25 cellular contexts compared by ENCODE assay signal in genomic region chr2:118266086-118266485, GRCh38.
"Had no signal": no experiment of that assay in that cellular context is flagged by ENCODE, and none has a peak within 500 bp of the region (broad histone marks: within the 10 kb centered on the region; RNA-seq: fewer than 3 reads in every experiment).

No MANE protein-coding gene starts in this region.

- H3K27ac ChIP-seq: epithelial cell of prostate, gastroesophageal sphincter, ovary, prostate gland, thoracic aorta, vagina had no signal

- H3K4me3 ChIP-seq: gastroesophageal sphincter, ovary, prostate gland, thoracic aorta, vagina had no signal

- ATAC-seq: activated CD8-positive, alpha-beta T cell treated with anti-CD3 and anti-CD28 coated beads, Interleukin-2, amount 10 ng/mL, durations not matched to agents 7 days and 5 days; activated T-helper 17 cell treated with anti-CD3 and anti-CD28 coated beads, Interleukin-2, amount 50 U/mL, for 72 hours; gastroesophageal sphincter; left cardiac atrium; natural killer cell had no signal

- H3K4me1 Mint-ChIP-seq: activated naive CD8-positive, alpha-beta T cell treated with anti-CD3 and anti-CD28 coated beads for 36 hours; activated T-helper 17 cell treated with anti-CD3 and anti-CD28 coated beads, Interleukin-2, amount 50 U/mL, for 72 hours; natural killer cell had no signal

- H3K36me3 ChIP-seq: gastroesophageal sphincter, ovary, prostate gland, thoracic aorta, vagina had no signal

- H3K36me3 Mint-ChIP-seq: activated naive CD8-positive, alpha-beta T cell treated with anti-CD3 and anti-CD28 coated beads for 36 hours; natural killer cell; type B pancreatic cell had no signal

- H3K4me1 ChIP-seq: gastroesophageal sphincter, prostate gland, vagina had no signal

- H3K9me3 Mint-ChIP-seq: activated naive CD8-positive, alpha-beta T cell treated with anti-CD3 and anti-CD28 coated beads for 36 hours; activated T-cell treated with anti-CD3 and anti-CD28 coated beads, Interleukin-2, amount 50 U/mL, for 24 hours; activated T-helper 17 cell treated with anti-CD3 and anti-CD28 coated beads, Interleukin-2, amount 50 U/mL, for 72 hours; natural killer cell; type B pancreatic cell had no signal

- DNase-seq: activated CD4-positive, alpha-beta T cell treated with anti-CD3 and anti-CD28 coated beads for 1 hour; activated CD4-positive, alpha-beta T cell treated with anti-CD3 and anti-CD28 coated beads, Interleukin-2, amount 50 U/mL, for 1 hour; activated CD8-positive, alpha-beta T cell treated with anti-CD3 and anti-CD28 coated beads, Interleukin-2, amount 10 ng/mL, durations not matched to agents 7 days and 5 days; activated naive CD4-positive, alpha-beta T cell treated with Interleukin-2 at 50 U/mL for 16 hours; activated naive CD8-positive, alpha-beta T cell treated with anti-CD3 and anti-CD28 coated beads for 36 hours; activated T-cell treated with anti-CD3 and anti-CD28 coated beads, Interleukin-2, amount 50 U/mL, for 24 hours; amniotic stem cell; cerebellar nuclear complex; cortex of kidney; head of caudate nucleus; islet precursor cell; left cardiac atrium; midbrain; natural killer cell; ovary; stimulated activated CD4-positive, alpha-beta T cell treated with anti-CD3 and anti-CD28 coated beads, Interleukin-4, amount 100 ng/mL, for 24 hours; stimulated activated naive CD4-positive, alpha-beta T cell treated with Interleukin-2 at 50 U/mL for 16 hours; T-helper 9 cell had no signal

- H3K9me3 ChIP-seq: gastroesophageal sphincter, ovary, prostate gland, thoracic aorta, vagina had no signal

- H3K27me3 ChIP-seq: ovary, vagina had no signal

- H3K27ac Mint-ChIP-seq: activated CD8-positive, alpha-beta T cell treated with anti-CD3 and anti-CD28 coated beads, Interleukin-2, amount 10 ng/mL, durations not matched to agents 7 days and 5 days; activated naive CD8-positive, alpha-beta T cell treated with anti-CD3 and anti-CD28 coated beads for 36 hours; activated T-cell treated with anti-CD3 and anti-CD28 coated beads, Interleukin-2, amount 50 U/mL, for 24 hours; activated T-helper 17 cell treated with anti-CD3 and anti-CD28 coated beads, Interleukin-2, amount 50 U/mL, for 72 hours; natural killer cell; type B pancreatic cell had no signal

- H3K4me3 Mint-ChIP-seq: activated CD8-positive, alpha-beta T cell treated with anti-CD3 and anti-CD28 coated beads, Interleukin-2, amount 10 ng/mL, durations not matched to agents 7 days and 5 days; activated naive CD8-positive, alpha-beta T cell treated with anti-CD3 and anti-CD28 coated beads for 36 hours; activated T-cell treated with anti-CD3 and anti-CD28 coated beads, Interleukin-2, amount 50 U/mL, for 24 hours; activated T-helper 17 cell treated with anti-CD3 and anti-CD28 coated beads, Interleukin-2, amount 50 U/mL, for 72 hours; natural killer cell; type B pancreatic cell had no signal
